In genomic region chr1:223824287-223824686, GRCh38 we compare ENCODE assay signal across 21 cellular contexts. TPM values are rescaled to one million over a fixed set of nuclear protein-coding genes. Genes with fewer than 3 reads are reported as not detected.
A peak's percentile ranks its signal among the peaks of the same experiment; 100 is the strongest.
DNase-seq lines count a peak whose midpoint lies in the region; ATAC-seq and TF ChIP-seq lines count a peak whose summit lies in the region.
"Had no signal": no experiment of that assay in that cellular context is flagged by ENCODE, and none has a peak within 500 bp of the region (broad histone marks: within the 10 kb centered on the region; RNA-seq: fewer than 3 reads in every experiment).

No MANE protein-coding gene starts in this region.

- no peak overlapping the region for H3K4me3 Mint-ChIP-seq in activated CD4-positive, alpha-beta T cell treated with anti-CD3 and anti-CD28 coated beads, Interleukin-2, amount 10 ng/mL, durations not matched to agents 24 days and 14 days
- no peak overlapping the region for H3K4me3 Mint-ChIP-seq in stimulated activated effector memory CD8-positive, alpha-beta T cell treated with anti-CD3 and anti-CD28 coated beads, Interleukin-12 subunit alpha, Interleukin-12 subunit beta, amount 100 ng/mL, for 72 hours
- H3K4me3 Mint-ChIP-seq: HFFc6 had no signal

- peaks cover 38% of the 10 kb centered on the region for H3K4me1 Mint-ChIP-seq in activated CD4-positive, alpha-beta T cell treated with anti-CD3 and anti-CD28 coated beads, Interleukin-2, amount 10 ng/mL, durations not matched to agents 24 days and 14 days
- H3K4me1 Mint-ChIP-seq in stimulated activated effector memory CD8-positive, alpha-beta T cell treated with anti-CD3 and anti-CD28 coated beads, Interleukin-12 subunit alpha, Interleukin-12 subunit beta, amount 100 ng/mL, for 72 hours = peaks cover 72% of the 10 kb centered on the region

- peak; percentile 40 for DNase-seq in activated CD4-positive, alpha-beta T cell treated with anti-CD3 and anti-CD28 coated beads, Interleukin-2, amount 10 ng/mL, durations not matched to agents 24 days and 14 days
- no peak for DNase-seq in activated CD4-positive, alpha-beta T cell treated with anti-CD3 and anti-CD28 coated beads for 48 hours
- DNase-seq in PC-9 (no peak), right lobe of liver (no peak), NCI-H187 (lab: John Stamatoyannopoulos, UW) (no peak), OCI-M1 (lab: John Stamatoyannopoulos, UW) (no peak)
- no peak for DNase-seq in stimulated activated effector memory CD8-positive, alpha-beta T cell treated with anti-CD3 and anti-CD28 coated beads, Interleukin-12 subunit alpha, Interleukin-12 subunit beta, amount 100 ng/mL, for 72 hours (ENCODE audit: low spot score in 2 of 2)
- DNase-seq in stimulated activated CD4-positive, alpha-beta T cell treated with anti-CD3 and anti-CD28 coated beads, Interleukin-4, amount 100 ng/mL, for 4 hours = no peak
- DNase-seq: AML-193; Calu3; CD4-positive, alpha-beta memory T cell; DMS79 treated with DMSO at 0.1 percent for 48 hours; GF-D8; GOT3; H7; HFFc6 had no signal

- TF ChIP-seq CTCF in PC-9 (conservative IDR thresholded peaks at IDR 0.05) = no peak
- TF ChIP-seq CTCF in right lobe of liver (IDR thresholded peaks at IDR 0.05) = no peak

- peaks cover 23% of the 10 kb centered on the region for H3K36me3 Mint-ChIP-seq in activated CD4-positive, alpha-beta T cell treated with anti-CD3 and anti-CD28 coated beads, Interleukin-2, amount 10 ng/mL, durations not matched to agents 24 days and 14 days (ENCODE audit: low read depth)
- H3K36me3 Mint-ChIP-seq in stimulated activated effector memory CD8-positive, alpha-beta T cell treated with anti-CD3 and anti-CD28 coated beads, Interleukin-12 subunit alpha, Interleukin-12 subunit beta, amount 100 ng/mL, for 72 hours = peaks cover 24% of the 10 kb centered on the region

- H3K4me1 ChIP-seq in PC-9 (replicated peaks; ENCODE audit: insufficient read depth) (peaks cover 37% of the 10 kb centered on the region), right lobe of liver (peaks cover 0 to 19% (median 0%) of the 10 kb centered on the region in 4 donors)

- peak; percentile 24 to 62 (median 49) for ATAC-seq in right lobe of liver
- ATAC-seq in stimulated activated effector memory CD8-positive, alpha-beta T cell treated with anti-CD3 and anti-CD28 coated beads, Interleukin-12 subunit alpha, Interleukin-12 subunit beta, amount 100 ng/mL, for 72 hours = no peak
- ATAC-seq: A549, HCT116 had no signal

- H3K27ac Mint-ChIP-seq in activated CD4-positive, alpha-beta T cell treated with anti-CD3 and anti-CD28 coated beads, Interleukin-2, amount 10 ng/mL, durations not matched to agents 24 days and 14 days = no peak overlapping the region
- peak overlapping the region; percentile 33 for H3K27ac Mint-ChIP-seq in stimulated activated effector memory CD8-positive, alpha-beta T cell treated with anti-CD3 and anti-CD28 coated beads, Interleukin-12 subunit alpha, Interleukin-12 subunit beta, amount 100 ng/mL, for 72 hours
- H3K27ac Mint-ChIP-seq: HFFc6 had no signal

- no peak for TF ChIP-seq POLR2A in right lobe of liver (IDR thresholded peaks at IDR 0.05)

- BruUV-seq in PC-9 (replicated peaks; lab: Mats Ljungman, UMichigan) = no TSS peak

- no peak overlapping the region for H2AFZ ChIP-seq in PC-9

- peaks cover 29% of the 10 kb centered on the region for H3F3A ChIP-seq in PC-9 (ENCODE audit: insufficient read depth, low read depth)

- intact Hi-C loops in activated CD4-positive, alpha-beta T cell treated with anti-CD3 and anti-CD28 coated beads, Interleukin-2, amount 10 ng/mL, durations not matched to agents 24 days and 14 days (cut with micrococcal nuclease) = no loop called here
- intact Hi-C loops in PC-9 (cut with micrococcal nuclease; ENCODE audit: unreplicated experiment) (no loop called here), right lobe of liver (cut with DNase I) (no loop called here)

- H3K9me2 ChIP-seq in PC-9 (ENCODE audit: insufficient read depth) = no peaks in the 10 kb centered on the region

- H3K27me3 ChIP-seq in PC-9 (ENCODE audit: insufficient read depth, low read depth) = no peaks in the 10 kb centered on the region
- no peaks in the 10 kb centered on the region for H3K27me3 ChIP-seq in right lobe of liver
- H3K27me3 ChIP-seq: BLaER1 had no signal

- H3K4me2 ChIP-seq in PC-9 = no peak overlapping the region
- H3K4me2 ChIP-seq: A549, BLaER1 had no signal

- H3K36me3 ChIP-seq in PC-9 (ENCODE audit: low read depth) (peaks cover 17% of the 10 kb centered on the region; the same call in 1 of the 2 replicates), right lobe of liver (no peaks in the 10 kb centered on the region)

- CTCF ChIA-PET in PC-9 (lab: Charles Lee) = no interaction called here

- H3K4me3 ChIP-seq in PC-9 (no peak overlapping the region), right lobe of liver (no peak overlapping the region)
- H3K4me3 ChIP-seq: A549, BLaER1 had no signal

- H3K27ac ChIP-seq in PC-9 (peak overlapping the region; percentile 41), right lobe of liver (no peak overlapping the region)
- H3K27ac ChIP-seq: 22Rv1, A549, BLaER1 had no signal

- H3K9me3 ChIP-seq in PC-9 (ENCODE audit: insufficient read depth, low read depth) (no peaks in the 10 kb centered on the region), right lobe of liver (no peaks in the 10 kb centered on the region)
- H3K9me3 ChIP-seq: A549, BLaER1 had no signal

- POLR2A ChIA-PET in PC-9 (lab: Charles Lee; ENCODE audit: unreplicated experiment) = no interaction called here

- H3K27me3 Mint-ChIP-seq in activated CD4-positive, alpha-beta T cell treated with anti-CD3 and anti-CD28 coated beads, Interleukin-2, amount 10 ng/mL, durations not matched to agents 24 days and 14 days = no peaks in the 10 kb centered on the region
- H3K27me3 Mint-ChIP-seq: CD4-positive, alpha-beta memory T cell had no signal

- no peaks in the 10 kb centered on the region for H3K9me3 Mint-ChIP-seq in activated CD4-positive, alpha-beta T cell treated with anti-CD3 and anti-CD28 coated beads, Interleukin-2, amount 10 ng/mL, durations not matched to agents 24 days and 14 days
- no peaks in the 10 kb centered on the region for H3K9me3 Mint-ChIP-seq in stimulated activated effector memory CD8-positive, alpha-beta T cell treated with anti-CD3 and anti-CD28 coated beads, Interleukin-12 subunit alpha, Interleukin-12 subunit beta, amount 100 ng/mL, for 72 hours
- H3K9me3 Mint-ChIP-seq: CD14-positive monocyte, HFFc6 had no signal

- 63% methylated on average over 9 of the region's 9 CpGs for WGBS in right lobe of liver (ENCODE audit: insufficient coverage, low coverage, low lambda C conversion rate, missing lambda C conversion rate)

- peaks cover 94% of the 10 kb centered on the region for H3K79me2 ChIP-seq in PC-9 (ENCODE audit: low read depth)

- H4K20me1 ChIP-seq in PC-9 (ENCODE audit: insufficient read depth) = 0 out of 2 replicates have a peak, but pooled peaks cover 5% of the 10 kb centered on the region

RNA-seq across cellular contexts. Expression of gene TP53BP2, which starts 21.5 kb away (rescaled TPM):
- total RNA-seq in activated CD4-positive, alpha-beta T cell treated with anti-CD3 and anti-CD28 coated beads, Interleukin-2, amount 10 ng/mL, durations not matched to agents 24 days and 14 days = 37.1 and 47.7 TPM in 2 replicates
- total RNA-seq in PC-9 (2021) = 63.1 and 81.4 TPM in 2 replicates
- 10 to 100 TPM; 13.7 to 46.4 (median 19.0) TPM for total RNA-seq in right lobe of liver
